1 cellular context compared by ENCODE assay signal in the genomic region with DNA sequence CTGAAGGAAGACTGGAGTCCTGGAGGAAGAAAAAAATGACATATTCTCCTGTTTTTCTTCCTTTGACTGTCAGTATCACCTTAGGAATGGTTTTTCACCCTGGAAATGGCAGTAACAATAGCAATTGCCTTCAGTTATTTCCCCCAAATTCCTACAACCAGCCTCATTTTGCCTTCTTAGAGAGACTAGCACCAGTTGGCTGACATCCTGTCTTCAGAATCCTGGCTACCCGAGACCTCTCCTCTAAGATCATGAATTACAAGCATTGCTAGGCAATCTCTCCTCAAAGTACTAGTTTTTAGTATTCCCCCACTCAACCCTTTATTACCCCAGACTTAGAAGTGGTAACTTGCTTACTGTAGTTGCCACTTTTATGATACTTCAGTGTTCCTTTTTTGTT.
TF ChIP-seq lines count a peak whose summit lies in the region.

No MANE protein-coding gene starts in this region.

TF ChIP-seq in GM23338, 12 proteins besides CTCF, POLR2A, EP300 and RAD21 (continued from another document):
- TF ChIP-seq, protein P1, sequence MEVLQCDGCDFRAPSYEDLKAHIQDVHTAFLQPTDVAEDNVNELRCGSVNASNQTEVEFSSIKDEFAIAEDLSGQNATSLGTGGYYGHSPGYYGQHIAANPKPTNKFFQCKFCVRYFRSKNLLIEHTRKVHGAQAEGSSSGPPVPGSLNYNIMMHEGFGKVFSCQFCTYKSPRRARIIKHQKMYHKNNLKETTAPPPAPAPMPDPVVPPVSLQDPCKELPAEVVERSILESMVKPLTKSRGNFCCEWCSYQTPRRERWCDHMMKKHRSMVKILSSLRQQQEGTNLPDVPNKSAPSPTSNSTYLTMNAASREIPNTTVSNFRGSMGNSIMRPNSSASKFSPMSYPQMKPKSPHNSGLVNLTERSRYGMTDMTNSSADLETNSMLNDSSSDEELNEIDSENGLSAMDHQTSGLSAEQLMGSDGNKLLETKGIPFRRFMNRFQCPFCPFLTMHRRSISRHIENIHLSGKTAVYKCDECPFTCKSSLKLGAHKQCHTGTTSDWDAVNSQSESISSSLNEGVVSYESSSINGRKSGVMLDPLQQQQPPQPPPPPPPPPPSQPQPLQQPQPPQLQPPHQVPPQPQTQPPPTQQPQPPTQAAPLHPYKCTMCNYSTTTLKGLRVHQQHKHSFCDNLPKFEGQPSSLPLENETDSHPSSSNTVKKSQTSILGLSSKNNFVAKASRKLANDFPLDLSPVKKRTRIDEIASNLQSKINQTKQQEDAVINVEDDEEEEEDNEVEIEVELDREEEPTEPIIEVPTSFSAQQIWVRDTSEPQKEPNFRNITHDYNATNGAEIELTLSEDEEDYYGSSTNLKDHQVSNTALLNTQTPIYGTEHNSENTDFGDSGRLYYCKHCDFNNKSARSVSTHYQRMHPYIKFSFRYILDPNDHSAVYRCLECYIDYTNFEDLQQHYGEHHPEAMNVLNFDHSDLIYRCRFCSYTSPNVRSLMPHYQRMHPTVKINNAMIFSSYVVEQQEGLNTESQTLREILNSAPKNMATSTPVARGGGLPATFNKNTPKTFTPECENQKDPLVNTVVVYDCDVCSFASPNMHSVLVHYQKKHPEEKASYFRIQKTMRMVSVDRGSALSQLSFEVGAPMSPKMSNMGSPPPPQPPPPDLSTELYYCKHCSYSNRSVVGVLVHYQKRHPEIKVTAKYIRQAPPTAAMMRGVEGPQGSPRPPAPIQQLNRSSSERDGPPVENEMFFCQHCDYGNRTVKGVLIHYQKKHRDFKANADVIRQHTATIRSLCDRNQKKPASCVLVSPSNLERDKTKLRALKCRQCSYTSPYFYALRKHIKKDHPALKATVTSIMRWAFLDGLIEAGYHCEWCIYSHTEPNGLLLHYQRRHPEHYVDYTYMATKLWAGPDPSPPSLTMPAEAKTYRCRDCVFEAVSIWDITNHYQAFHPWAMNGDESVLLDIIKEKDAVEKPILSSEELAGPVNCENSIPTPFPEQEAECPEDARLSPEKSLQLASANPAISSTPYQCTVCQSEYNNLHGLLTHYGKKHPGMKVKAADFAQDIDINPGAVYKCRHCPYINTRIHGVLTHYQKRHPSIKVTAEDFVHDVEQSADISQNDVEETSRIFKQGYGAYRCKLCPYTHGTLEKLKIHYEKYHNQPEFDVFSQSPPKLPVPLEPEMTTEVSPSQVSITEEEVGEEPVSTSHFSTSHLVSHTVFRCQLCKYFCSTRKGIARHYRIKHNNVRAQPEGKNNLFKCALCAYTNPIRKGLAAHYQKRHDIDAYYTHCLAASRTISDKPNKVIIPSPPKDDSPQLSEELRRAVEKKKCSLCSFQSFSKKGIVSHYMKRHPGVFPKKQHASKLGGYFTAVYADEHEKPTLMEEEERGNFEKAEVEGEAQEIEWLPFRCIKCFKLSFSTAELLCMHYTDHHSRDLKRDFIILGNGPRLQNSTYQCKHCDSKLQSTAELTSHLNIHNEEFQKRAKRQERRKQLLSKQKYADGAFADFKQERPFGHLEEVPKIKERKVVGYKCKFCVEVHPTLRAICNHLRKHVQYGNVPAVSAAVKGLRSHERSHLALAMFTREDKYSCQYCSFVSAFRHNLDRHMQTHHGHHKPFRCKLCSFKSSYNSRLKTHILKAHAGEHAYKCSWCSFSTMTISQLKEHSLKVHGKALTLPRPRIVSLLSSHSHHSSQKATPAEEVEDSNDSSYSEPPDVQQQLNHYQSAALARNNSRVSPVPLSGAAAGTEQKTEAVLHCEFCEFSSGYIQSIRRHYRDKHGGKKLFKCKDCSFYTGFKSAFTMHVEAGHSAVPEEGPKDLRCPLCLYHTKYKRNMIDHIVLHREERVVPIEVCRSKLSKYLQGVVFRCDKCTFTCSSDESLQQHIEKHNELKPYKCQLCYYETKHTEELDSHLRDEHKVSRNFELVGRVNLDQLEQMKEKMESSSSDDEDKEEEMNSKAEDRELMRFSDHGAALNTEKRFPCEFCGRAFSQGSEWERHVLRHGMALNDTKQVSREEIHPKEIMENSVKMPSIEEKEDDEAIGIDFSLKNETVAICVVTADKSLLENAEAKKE (CRISPR knock-in tag; IDR thresholded peaks at IDR 0.05), result no peak
- TF ChIP-seq NANOG (IDR thresholded peaks at IDR 0.05; ENCODE audit: borderline replicate concordance) (no peak), STAT1 (IDR thresholded peaks at IDR 0.05; ENCODE audit: unreplicated experiment) (no peak), ZNF331 (CRISPR knock-in tag; IDR thresholded peaks at IDR 0.05; ENCODE audit: low read depth) (no peak), EZH2 (IDR thresholded peaks at IDR 0.05; ENCODE audit: low read depth, unreplicated experiment) (no peak), CREB1 (CRISPR knock-in tag; IDR thresholded peaks at IDR 0.05; ENCODE audit: low read depth) (no peak), POLR2AphosphoS5 (IDR thresholded peaks at IDR 0.05; ENCODE audit: low read depth) (no peak), EZH2phosphoT487 (IDR thresholded peaks at IDR 0.05; ENCODE audit: unreplicated experiment) (no peak)
- TF ChIP-seq, protein P2, sequence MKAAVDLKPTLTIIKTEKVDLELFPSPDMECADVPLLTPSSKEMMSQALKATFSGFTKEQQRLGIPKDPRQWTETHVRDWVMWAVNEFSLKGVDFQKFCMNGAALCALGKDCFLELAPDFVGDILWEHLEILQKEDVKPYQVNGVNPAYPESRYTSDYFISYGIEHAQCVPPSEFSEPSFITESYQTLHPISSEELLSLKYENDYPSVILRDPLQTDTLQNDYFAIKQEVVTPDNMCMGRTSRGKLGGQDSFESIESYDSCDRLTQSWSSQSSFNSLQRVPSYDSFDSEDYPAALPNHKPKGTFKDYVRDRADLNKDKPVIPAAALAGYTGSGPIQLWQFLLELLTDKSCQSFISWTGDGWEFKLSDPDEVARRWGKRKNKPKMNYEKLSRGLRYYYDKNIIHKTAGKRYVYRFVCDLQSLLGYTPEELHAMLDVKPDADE (IDR thresholded peaks at IDR 0.05), result no peak
TF ChIP-seq in GM23338: peak in this region for 0.
